Comparison of ENCODE assay signal across 9 cellular contexts in the genomic region with DNA sequence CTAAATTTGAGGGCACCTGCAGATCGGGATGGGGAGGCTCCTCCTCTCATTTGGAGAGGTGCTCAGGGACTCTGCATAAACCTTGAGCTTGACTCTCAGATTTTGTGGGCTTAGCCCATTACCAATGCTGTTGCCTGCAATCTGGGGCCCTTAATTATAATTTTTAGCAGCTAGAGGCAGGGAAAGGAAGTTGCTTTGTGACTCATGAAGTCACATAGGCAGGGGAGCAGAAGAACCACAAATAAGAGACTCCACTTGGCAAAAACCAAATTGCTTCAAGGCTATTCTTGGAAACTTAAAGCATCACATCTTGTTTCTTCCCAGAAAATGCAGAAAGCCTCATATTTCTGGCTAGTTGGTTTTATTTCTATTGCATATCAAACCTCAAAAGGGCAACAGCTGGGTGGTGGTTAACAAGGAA. TPM values are rescaled to one million over a fixed set of nuclear protein-coding genes. Genes with fewer than 3 reads are reported as not detected.
A peak's percentile ranks its signal among the peaks of the same experiment; 100 is the strongest.
DNase-seq lines count a peak whose midpoint lies in the region; ATAC-seq, FAIRE-seq and TF ChIP-seq lines count a peak whose summit lies in the region.
"Had no signal": no experiment of that assay in that cellular context is flagged by ENCODE, and none has a peak within 500 bp of the region (broad histone marks: within the 10 kb centered on the region; RNA-seq: fewer than 3 reads in every experiment).

No MANE protein-coding gene starts in this region.

- no peaks in the 10 kb centered on the region for H3K9me3 Mint-ChIP-seq in CD8-positive, alpha-beta T cell

- no peaks in the 10 kb centered on the region for H3K27me3 ChIP-seq in CD8-positive, alpha-beta T cell (ENCODE audit: insufficient read depth, low read length)
- H3K27me3 ChIP-seq in WERI-Rb-1 (ENCODE audit: insufficient read depth, low read depth, severe bottlenecking), result no peaks in the 10 kb centered on the region

- TF ChIP-seq CTCF in CD8-positive, alpha-beta T cell (IDR thresholded peaks at IDR 0.05), result no peak
- no peak for TF ChIP-seq CTCF in WERI-Rb-1 (IDR thresholded peaks at IDR 0.05; ENCODE audit: low read depth, low read length)

- intact Hi-C loops in CD8-positive, alpha-beta T cell (cut with DNase I, micrococcal nuclease), result loop anchor here in 1 of 2 experiments (5.0 kb wide), 1 partner anchor 40 kb away; no protein-coding TSS in a partner anchor

- no peaks in the 10 kb centered on the region for H3K36me3 ChIP-seq in CD8-positive, alpha-beta T cell (ENCODE audit: insufficient read depth, low read length)
- no peaks in the 10 kb centered on the region for H3K36me3 ChIP-seq in WERI-Rb-1

- peak; percentile 36 for ATAC-seq in CD8-positive, alpha-beta T cell
- no peak for ATAC-seq in HG03039 (IDR thresholded peaks at IDR 0.05; ENCODE audit: unreplicated experiment)

- peaks cover 21% of the 10 kb centered on the region for H3K4me1 Mint-ChIP-seq in CD8-positive, alpha-beta T cell (ENCODE audit: low read depth)

- H3K27me3 Mint-ChIP-seq in CD8-positive, alpha-beta T cell (ENCODE audit: low read depth), result no peaks in the 10 kb centered on the region

- no peak overlapping the region for H3K27ac ChIP-seq in CD8-positive, alpha-beta T cell (ENCODE audit: low read depth, low read length)
- H3K27ac ChIP-seq in cingulate gyrus (ENCODE audit: low read depth, low read length) (peak overlapping the region; percentile 72), WERI-Rb-1 (no peak overlapping the region)
- H3K27ac ChIP-seq: parathyroid adenoma had no signal

- H3K4me1 ChIP-seq in CD8-positive, alpha-beta T cell (ENCODE audit: insufficient read depth, low read length), result peaks cover 14% of the 10 kb centered on the region
- H3K4me1 ChIP-seq: parathyroid adenoma had no signal

- no peaks in the 10 kb centered on the region for H3K36me3 Mint-ChIP-seq in CD8-positive, alpha-beta T cell

- no peak for FAIRE-seq in HTR-8/SVneo (lab: Jason Lieb, UNC)

- POLR2A ChIA-PET in CD8-positive, alpha-beta T cell (lab: Charles Lee), result no interaction called here

- DNase-seq in CD8-positive, alpha-beta T cell, result no peak
- peak; percentile 90 for DNase-seq in NOMO-1 treated with DMSO at 0.1 percent for 48 hours (lab: John Stamatoyannopoulos, UW; ENCODE audit: unreplicated experiment)
- peak; percentile 75 for DNase-seq in renal cortical epithelial cell (ENCODE audit: low read depth)
- DNase-seq in WERI-Rb-1, result no peak
- no peak for DNase-seq in D341Med (ENCODE audit: low spot score)
- no peak for DNase-seq in HTR-8/SVneo (ENCODE audit: insufficient read length, low spot score)

- no peaks in the 10 kb centered on the region for H3K9me3 ChIP-seq in CD8-positive, alpha-beta T cell (ENCODE audit: low read length)
- no peaks in the 10 kb centered on the region for H3K9me3 ChIP-seq in WERI-Rb-1 (ENCODE audit: severe bottlenecking)

- CTCF ChIA-PET in CD8-positive, alpha-beta T cell (lab: Charles Lee), result interaction anchor here (0.7 to 1.8 kb wide), 6 partner anchors 14 to 125 kb away, joined by 3 to 11 read pairs (median 3); no protein-coding TSS in a partner anchor

- H3K27ac Mint-ChIP-seq in CD8-positive, alpha-beta T cell, result peak overlapping the region; percentile 22

- no peak overlapping the region for H3K4me3 ChIP-seq in CD8-positive, alpha-beta T cell (ENCODE audit: low read depth, low read length)
- H3K4me3 ChIP-seq in WERI-Rb-1 (ENCODE audit: low read depth, low read length), result no peak overlapping the region

- no peak overlapping the region for H3K4me3 Mint-ChIP-seq in CD8-positive, alpha-beta T cell

RNA-seq across cellular contexts. Expression of a gene that starts 46.9 kb away (rescaled TPM):
- 10 to 100 TPM; 15.8 TPM for total RNA-seq in CD8-positive, alpha-beta T cell
- 266 and 361 TPM in 2 replicates for total RNA-seq in renal cortical epithelial cell

Comparison
In these comparisons a context has a peak if more than half of its experiments do, and no peak if none do; other contexts are left out.
1. DNase-seq: peak in NOMO-1 treated with DMSO at 0.1 percent for 48 hours (single experiment) and renal cortical epithelial cell (single experiment); none in CD8-positive, alpha-beta T cell (0 of 7), WERI-Rb-1 (single experiment), D341Med (single experiment) and HTR-8/SVneo (single experiment).
2. RNA of a gene that starts 46.9 kb away (total RNA-seq): 266 to 361 TPM in renal cortical epithelial cell; 15.8 TPM in CD8-positive, alpha-beta T cell; every median in the first group is over 10 times any median in the second.